In genomic region chr2:66084948-66085590, GRCh38 we compare ENCODE assay signal across 16 cellular contexts.
"Had no signal": no experiment of that assay in that cellular context is flagged by ENCODE, and none has a peak within 500 bp of the region (broad histone marks: within the 10 kb centered on the region; RNA-seq: fewer than 3 reads in every experiment).

No MANE protein-coding gene starts in this region.

- H3K4me2 ChIP-seq: neural progenitor cell had no signal

- H3K9me3 ChIP-seq: testis, upper lobe of right lung had no signal

- H3K4me1 ChIP-seq: parathyroid adenoma, testis, upper lobe of right lung had no signal

- H3K27me3 ChIP-seq: neural progenitor cell, testis, upper lobe of right lung had no signal

- H3K36me3 Mint-ChIP-seq: activated CD4-positive, alpha-beta memory T cell treated with anti-CD3 and anti-CD28 coated beads for 36 hours; activated naive CD8-positive, alpha-beta T cell treated with anti-CD3 and anti-CD28 coated beads for 36 hours; neural progenitor cell had no signal

- H3K4me1 Mint-ChIP-seq: activated naive CD8-positive, alpha-beta T cell treated with anti-CD3 and anti-CD28 coated beads for 36 hours had no signal

- H3K27ac Mint-ChIP-seq: activated CD4-positive, alpha-beta memory T cell treated with anti-CD3 and anti-CD28 coated beads for 36 hours; activated naive CD8-positive, alpha-beta T cell treated with anti-CD3 and anti-CD28 coated beads for 36 hours; dendritic cell treated with granulocyte-macrophage colony-stimulating factor and Interleukin-4, amounts not matched to agents 40 ng/mL and 50 ng/mL, for 4 days; effector memory CD8-positive, alpha-beta T cell; neural progenitor cell; stimulated activated naive CD8-positive, alpha-beta T cell treated with anti-CD3 and anti-CD28 coated beads, Interleukin-15, Interleukin-2, amounts not matched to agents 100 ng/mL and 50 ng/mL, for 24 hours had no signal

- H3K36me3 ChIP-seq: neural progenitor cell, upper lobe of right lung had no signal

- DNase-seq: activated CD4-positive, alpha-beta memory T cell treated with anti-CD3 and anti-CD28 coated beads for 36 hours; activated gamma-delta T cell treated with Interleukin-2 at 50 U/mL for 16 hours; activated naive CD8-positive, alpha-beta T cell treated with anti-CD3 and anti-CD28 coated beads for 36 hours; activated T-cell treated with anti-CD3 and anti-CD28 coated beads, Interleukin-2, amount 50 U/mL, for 48 hours; anterior cingulate cortex; cerebellar nuclear complex; effector memory CD8-positive, alpha-beta T cell; hippocampal formation; kidney glomerular epithelial cell; stimulated activated CD4-positive, alpha-beta T cell treated with anti-CD3 and anti-CD28 coated beads, Interleukin-4, amount 100 ng/mL, for 24 hours; testis; upper lobe of right lung had no signal

- ATAC-seq: effector memory CD8-positive, alpha-beta T cell; upper lobe of right lung had no signal

- H3K27ac ChIP-seq: neural progenitor cell, parathyroid adenoma, testis, upper lobe of right lung had no signal

- H3K4me3 Mint-ChIP-seq: activated CD4-positive, alpha-beta memory T cell treated with anti-CD3 and anti-CD28 coated beads for 36 hours; activated naive CD8-positive, alpha-beta T cell treated with anti-CD3 and anti-CD28 coated beads for 36 hours; dendritic cell treated with granulocyte-macrophage colony-stimulating factor and Interleukin-4, amounts not matched to agents 40 ng/mL and 50 ng/mL, for 4 days; effector memory CD8-positive, alpha-beta T cell; neural progenitor cell; stimulated activated naive CD8-positive, alpha-beta T cell treated with anti-CD3 and anti-CD28 coated beads, Interleukin-15, Interleukin-2, amounts not matched to agents 100 ng/mL and 50 ng/mL, for 24 hours had no signal

- H3K9ac ChIP-seq: neural progenitor cell, parathyroid adenoma had no signal

- H3K79me2 ChIP-seq: parathyroid adenoma had no signal

- H2AFZ ChIP-seq: neural progenitor cell, parathyroid adenoma had no signal

- H3K27me3 Mint-ChIP-seq: activated CD4-positive, alpha-beta memory T cell treated with anti-CD3 and anti-CD28 coated beads for 36 hours; activated naive CD8-positive, alpha-beta T cell treated with anti-CD3 and anti-CD28 coated beads for 36 hours; dendritic cell treated with granulocyte-macrophage colony-stimulating factor and Interleukin-4, amounts not matched to agents 40 ng/mL and 50 ng/mL, for 4 days; effector memory CD8-positive, alpha-beta T cell; stimulated activated naive CD8-positive, alpha-beta T cell treated with anti-CD3 and anti-CD28 coated beads, Interleukin-15, Interleukin-2, amounts not matched to agents 100 ng/mL and 50 ng/mL, for 24 hours had no signal

- H3K4me3 ChIP-seq: neural progenitor cell, testis, upper lobe of right lung had no signal
